Comparison of ENCODE assay signal across 19 cellular contexts in the genomic region with DNA sequence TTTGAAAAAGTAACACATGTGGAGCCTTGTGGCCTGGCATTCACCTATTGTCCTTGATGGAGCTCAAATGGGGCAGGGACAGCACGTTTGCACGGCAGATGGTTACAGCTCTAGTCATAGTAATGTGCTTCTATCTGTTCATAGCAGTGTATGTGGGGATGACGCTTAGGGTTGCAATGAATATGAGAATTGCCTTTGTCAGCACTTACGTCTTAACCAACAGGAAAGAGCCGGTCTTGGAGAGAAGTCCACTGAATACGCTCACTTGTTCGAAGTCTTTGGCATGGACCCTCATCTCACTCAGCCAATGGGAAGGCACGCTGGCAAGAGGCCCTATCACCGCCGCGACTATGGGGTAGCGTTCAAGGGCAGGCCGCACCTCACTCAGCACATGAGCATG. TPM values are rescaled to one million over a fixed set of nuclear protein-coding genes. Genes with fewer than 3 reads are reported as not detected.
DNase-seq lines count a peak whose midpoint lies in the region; ATAC-seq, FAIRE-seq and TF ChIP-seq lines count a peak whose summit lies in the region.
"Had no signal": no experiment of that assay in that cellular context is flagged by ENCODE, and none has a peak within 500 bp of the region (broad histone marks: within the 10 kb centered on the region; RNA-seq: fewer than 3 reads in every experiment).

No MANE protein-coding gene starts in this region.

- intact Hi-C loops in HepG2 (cut with micrococcal nuclease; ENCODE audit: unreplicated experiment) (no loop called here), right lobe of liver (cut with DNase I) (no loop called here)

- WGBS in HepG2 (ENCODE audit: low lambda C conversion rate), result 98% methylated on average over 13 of the region's 13 CpGs
- WGBS in right lobe of liver (ENCODE audit: insufficient coverage, low coverage, low lambda C conversion rate, missing lambda C conversion rate), result 100% methylated on average over 4 of the region's 13 CpGs

- no peak overlapping the region for H3K27ac Mint-ChIP-seq in endothelial cell (ENCODE audit: unreplicated experiment)
- H3K27ac Mint-ChIP-seq in progenitor cell of endocrine pancreas, result peak overlapping the region; percentile 73
- no peak overlapping the region for H3K27ac Mint-ChIP-seq in activated CD8-positive, alpha-beta memory T cell treated with anti-CD3 and anti-CD28 coated beads, Interleukin-2, amount 10 ng/mL, durations not matched to agents 7 days and 5 days
- H3K27ac Mint-ChIP-seq: CD4-positive, alpha-beta memory T cell; GM23338 had no signal

- TF ChIP-seq EP300 in HepG2 (IDR thresholded peaks at IDR 0.05; ENCODE audit: low read depth in 2 of 2, low read length in 2 of 2) (no peak), HepG2 (CRISPR knock-in tag; IDR thresholded peaks at IDR 0.05; ENCODE audit: borderline replicate concordance) (no peak)

- in situ Hi-C loops in HepG2 (cut with HindIII; ENCODE audit: extremely low pct_ligation_motif_present, low pct_unique_long_range_greater_than_20kb), result no loop called here

- peaks cover 9% of the 10 kb centered on the region for H3K4me1 Mint-ChIP-seq in endothelial cell (ENCODE audit: unreplicated experiment)
- no peaks in the 10 kb centered on the region for H3K4me1 Mint-ChIP-seq in progenitor cell of endocrine pancreas (ENCODE audit: low read depth)
- peaks cover 11% of the 10 kb centered on the region for H3K4me1 Mint-ChIP-seq in activated CD8-positive, alpha-beta memory T cell treated with anti-CD3 and anti-CD28 coated beads, Interleukin-2, amount 10 ng/mL, durations not matched to agents 7 days and 5 days
- H3K4me1 Mint-ChIP-seq: GM23338 had no signal

- TF ChIP-seq POLR2A in HepG2 (IDR thresholded peaks at IDR 0.05; ENCODE audit: insufficient read depth in 1 of 2, low read depth in 2 of 2, low read length in 2 of 2), result no peak
- no peak for TF ChIP-seq POLR2A in right lobe of liver (IDR thresholded peaks at IDR 0.05)

- H3K4me1 ChIP-seq in HepG2 (ENCODE audit: insufficient read depth, low read length) (no peaks in the 10 kb centered on the region), right lobe of liver (no peaks in the 10 kb centered on the region)
- H3K4me1 ChIP-seq: BLaER1 had no signal

- peaks cover 57 to 85% of the 10 kb centered on the region in 2 experiments for H3K36me3 ChIP-seq in HepG2 (replicated peaks in 1 of 2; ENCODE audit: control insufficient read depth in 1 of 2, insufficient read depth in 2 of 2, low read length in 2 of 2)
- peaks cover 0 to 79% (median 51%) of the 10 kb centered on the region in 4 donors for H3K36me3 ChIP-seq in right lobe of liver

- H3K27me3 ChIP-seq in HepG2 (ENCODE audit: control insufficient read depth in 1 of 2, insufficient read depth in 2 of 2, low read length in 2 of 2) (no peaks in the 10 kb centered on the region), right lobe of liver (no peaks in the 10 kb centered on the region)
- H3K27me3 ChIP-seq: BLaER1 had no signal

- H3K4me2 ChIP-seq in HepG2 (ENCODE audit: low read depth, low read length), result no peak overlapping the region
- H3K4me2 ChIP-seq: BLaER1, GM23338 had no signal

- H3K27me3 Mint-ChIP-seq in endothelial cell (ENCODE audit: unreplicated experiment) (peaks cover 17% of the 10 kb centered on the region), progenitor cell of endocrine pancreas (no peaks in the 10 kb centered on the region)
- no peaks in the 10 kb centered on the region for H3K27me3 Mint-ChIP-seq in activated CD8-positive, alpha-beta memory T cell treated with anti-CD3 and anti-CD28 coated beads, Interleukin-2, amount 10 ng/mL, durations not matched to agents 7 days and 5 days
- H3K27me3 Mint-ChIP-seq: CD4-positive, alpha-beta memory T cell had no signal

- BruUV-seq in HepG2 (replicated peaks; lab: Mats Ljungman, UMichigan), result no TSS peak

- no peak overlapping the region for H3K9ac ChIP-seq in HepG2 (ENCODE audit: insufficient read depth, low read depth, low read length)
- H3K9ac ChIP-seq: BLaER1 had no signal

- CTCF ChIA-PET in HepG2 (lab: Yijun Ruan, JAX; ENCODE audit: low intra/inter-chr PET ratio, low total read pairs), result no interaction called here
- CTCF ChIA-PET in activated CD8-positive, alpha-beta memory T cell treated with anti-CD3 and anti-CD28 coated beads, Interleukin-2, amount 10 ng/mL, durations not matched to agents 7 days and 5 days (lab: Charles Lee), result no interaction called here

- TF ChIP-seq CTCF in HepG2 (CRISPR knock-in tag; IDR thresholded peaks at IDR 0.05) (no peak), right lobe of liver (IDR thresholded peaks at IDR 0.05) (no peak), endothelial cell (IDR thresholded peaks at IDR 0.05; ENCODE audit: unreplicated experiment) (no peak), progenitor cell of endocrine pancreas (IDR thresholded peaks at IDR 0.05; ENCODE audit: unreplicated experiment) (no peak)

- peaks cover 10% of the 10 kb centered on the region for H3K79me2 ChIP-seq in HepG2 (ENCODE audit: insufficient read depth, low read length)

- H3K4me3 Mint-ChIP-seq in endothelial cell (ENCODE audit: unreplicated experiment), result peak overlapping the region; percentile 88
- no peak overlapping the region for H3K4me3 Mint-ChIP-seq in progenitor cell of endocrine pancreas (ENCODE audit: low read depth)
- no peak overlapping the region for H3K4me3 Mint-ChIP-seq in activated CD8-positive, alpha-beta memory T cell treated with anti-CD3 and anti-CD28 coated beads, Interleukin-2, amount 10 ng/mL, durations not matched to agents 7 days and 5 days
- H3K4me3 Mint-ChIP-seq: CD14-positive monocyte; CD4-positive, alpha-beta memory T cell; GM23338 had no signal

- POLR2A ChIA-PET in HepG2 (lab: Yijun Ruan, JAX), result no interaction called here

- no peak for TF ChIP-seq RAD21 in HepG2 (CRISPR knock-in tag; IDR thresholded peaks at IDR 0.05)

- H3K36me3 Mint-ChIP-seq in endothelial cell (ENCODE audit: low read depth, unreplicated experiment) (peaks cover 98% of the 10 kb centered on the region), progenitor cell of endocrine pancreas (ENCODE audit: insufficient read depth) (peaks cover 92% of the 10 kb centered on the region)
- peaks cover 95% of the 10 kb centered on the region for H3K36me3 Mint-ChIP-seq in activated CD8-positive, alpha-beta memory T cell treated with anti-CD3 and anti-CD28 coated beads, Interleukin-2, amount 10 ng/mL, durations not matched to agents 7 days and 5 days

- H3K4me3 ChIP-seq in HepG2 (replicated peaks in 1 of 3; ENCODE audit: insufficient read depth in 1 of 3, low read depth in 2 of 3, low read length in 3 of 3), result no peak overlapping the region
- H3K4me3 ChIP-seq in right lobe of liver, result no peak overlapping the region
- H3K4me3 ChIP-seq: BLaER1, GM23338 had no signal

- FAIRE-seq in HepG2 (lab: Jason Lieb, UNC), result no peak
- FAIRE-seq: H54 had no signal

- H3K27ac ChIP-seq in HepG2 (ENCODE audit: extremely low read length, insufficient read depth, low read length) (no peak overlapping the region), right lobe of liver (no peak overlapping the region)
- H3K27ac ChIP-seq: 22Rv1, BLaER1 had no signal

- H2AFZ ChIP-seq in HepG2 (ENCODE audit: low read length), result no peak overlapping the region
- H2AFZ ChIP-seq: GM23338 had no signal

- H3K9me3 ChIP-seq in HepG2 (ENCODE audit: low read length) (peaks cover 6% of the 10 kb centered on the region; the same call in 1 of the 2 replicates), right lobe of liver (peaks cover 0 to 8% (median 6%) of the 10 kb centered on the region in 4 donors)

- ATAC-seq in HepG2 (no peak), right lobe of liver (no peak)
- no peak for ATAC-seq in activated CD8-positive, alpha-beta memory T cell treated with anti-CD3 and anti-CD28 coated beads, Interleukin-2, amount 10 ng/mL, durations not matched to agents 7 days and 5 days
- ATAC-seq: GM23338 had no signal

- DNase-seq in HepG2 (ENCODE audit: low spot score) (no peak), right lobe of liver (no peak), endothelial cell (ENCODE audit: low spot score) (no peak), progenitor cell of endocrine pancreas (ENCODE audit: low spot score, unreplicated experiment) (no peak), HK-2 (ENCODE audit: unreplicated experiment) (no peak)
- no peak for DNase-seq in activated CD8-positive, alpha-beta memory T cell treated with anti-CD3 and anti-CD28 coated beads for 24 hours
- DNase-seq in activated CD8-positive, alpha-beta memory T cell treated with anti-CD3 and anti-CD28 coated beads, Interleukin-2, amount 10 ng/mL, durations not matched to agents 7 days and 5 days, result no peak
- DNase-seq: CD4-positive, alpha-beta memory T cell; DMS79 treated with DMSO at 0.1 percent for 48 hours; GF-D8; HCEC 1CT; KBM-7 had no signal

- H3K9me3 Mint-ChIP-seq in endothelial cell (ENCODE audit: unreplicated experiment) (peaks cover 32% of the 10 kb centered on the region), progenitor cell of endocrine pancreas (ENCODE audit: low read depth) (peaks cover 51% of the 10 kb centered on the region)
- peaks cover 25% of the 10 kb centered on the region for H3K9me3 Mint-ChIP-seq in activated CD8-positive, alpha-beta memory T cell treated with anti-CD3 and anti-CD28 coated beads, Interleukin-2, amount 10 ng/mL, durations not matched to agents 7 days and 5 days (ENCODE audit: low read depth)

- peaks cover 4% of the 10 kb centered on the region; the same call in 1 of the 2 replicates for H4K20me1 ChIP-seq in HepG2 (ENCODE audit: insufficient read depth, low read length)

RNA-seq across cellular contexts. Expression of gene OR7D2, which starts 18.9 kb away (rescaled TPM):
- not detected in 2 replicates for total RNA-seq in HepG2 (2016; rRNA removed; fragmentation: Illumina TruSeq; extraction: Trizol)
- total RNA-seq in HepG2 (2016; cell fraction: cytosol; rRNA removed; fragmentation: Illumina TruSeq; extraction: Trizol; ENCODE audit: low read depth), result not detected in 2 replicates
- not detected in 2 replicates for total RNA-seq in HepG2 (2016; cell fraction: insoluble cytoplasmic fraction; rRNA removed; fragmentation: Illumina TruSeq; extraction: Trizol)
- not detected in 2 replicates for total RNA-seq in HepG2 (2016; cell fraction: membrane; rRNA removed; fragmentation: Illumina TruSeq; extraction: Trizol)
- total RNA-seq in HepG2 (2016; cell fraction: nucleus; rRNA removed; fragmentation: Illumina TruSeq; extraction: Trizol), result not detected in 2 replicates
- 0.01 and 0.07 TPM in 2 replicates for polyA plus RNA-seq in HepG2 (2011; rRNA removed)
- polyA plus RNA-seq in HepG2 (2011; cell fraction: cytosol; rRNA removed), result 0.01 and 0.03 TPM in 2 replicates
- 0.05 TPM in 2 replicates for polyA plus RNA-seq in HepG2 (2011; cell fraction: nucleus; rRNA removed)
- polyA plus RNA-seq in HepG2 (2012), result not detected in 2 replicates
- polyA plus RNA-seq in HepG2 (2016; cell fraction: cytosol; fragmentation: Illumina TruSeq; extraction: Trizol; ENCODE audit: low read depth), result not detected in 2 replicates
- polyA plus RNA-seq in HepG2 (2016; cell fraction: insoluble cytoplasmic fraction; fragmentation: Illumina TruSeq; extraction: Trizol; ENCODE audit: low read depth), result not detected in 2 replicates
- polyA plus RNA-seq in HepG2 (2016; cell fraction: membrane; fragmentation: Illumina TruSeq; extraction: Trizol; ENCODE audit: low read depth), result not detected in 2 replicates
- not detected in 2 replicates for polyA plus RNA-seq in HepG2 (2016; cell fraction: nucleus; fragmentation: Illumina TruSeq; extraction: Trizol; ENCODE audit: insufficient read depth, low read depth)
- polyA minus RNA-seq in HepG2 (2011; rRNA and poly(A)+ RNA removed; ENCODE audit: low replicate concordance), result 0.12 and 0.18 TPM in 2 replicates
- polyA minus RNA-seq in HepG2 (2011; cell fraction: cytosol; rRNA and poly(A)+ RNA removed), result not detected in 2 replicates
- not detected in 2 replicates for polyA minus RNA-seq in HepG2 (2011; cell fraction: nucleus; rRNA and poly(A)+ RNA removed)
- under 1 TPM in 1 of 6 experiments, not detected in 5; 0.09 TPM for total RNA-seq in right lobe of liver
- not detected for total RNA-seq in endothelial cell (ENCODE audit: unreplicated experiment)
- total RNA-seq in progenitor cell of endocrine pancreas, result 1.2 and 1.8 TPM in 2 replicates
- total RNA-seq in activated CD8-positive, alpha-beta memory T cell treated with anti-CD3 and anti-CD28 coated beads, Interleukin-2, amount 10 ng/mL, durations not matched to agents 7 days and 5 days, result not detected
- total RNA-seq: A673; CD4-positive, alpha-beta memory T cell; GM23338 had no signal
- polyA plus RNA-seq: AG04450, CD14-positive monocyte, GM23338 had no signal

RNA-seq across cellular contexts. Expression of gene ZNF317, which starts 19.7 kb away (rescaled TPM):
- total RNA-seq in HepG2 (2016; rRNA removed; fragmentation: Illumina TruSeq; extraction: Trizol) (27.9 and 31.0 TPM in 2 replicates), right lobe of liver (10 to 100 TPM in 5 of 6 experiments, 1 to 10 TPM in 1; 7.6 to 17.9 (median 12.1) TPM), endothelial cell (ENCODE audit: unreplicated experiment) (27.1 TPM), progenitor cell of endocrine pancreas (38.6 and 46.8 TPM in 2 replicates)
- total RNA-seq in HepG2 (2016; cell fraction: cytosol; rRNA removed; fragmentation: Illumina TruSeq; extraction: Trizol; ENCODE audit: low read depth), result 8.4 and 9.5 TPM in 2 replicates
- 26.3 and 29.8 TPM in 2 replicates for total RNA-seq in HepG2 (2016; cell fraction: insoluble cytoplasmic fraction; rRNA removed; fragmentation: Illumina TruSeq; extraction: Trizol)
- total RNA-seq in HepG2 (2016; cell fraction: membrane; rRNA removed; fragmentation: Illumina TruSeq; extraction: Trizol), result 18.1 and 18.4 TPM in 2 replicates
- total RNA-seq in HepG2 (2016; cell fraction: nucleus; rRNA removed; fragmentation: Illumina TruSeq; extraction: Trizol), result 21.8 and 34.2 TPM in 2 replicates
- polyA plus RNA-seq in HepG2 (2011; rRNA removed), result 14.0 and 15.2 TPM in 2 replicates
- polyA plus RNA-seq in HepG2 (2011; cell fraction: cytosol; rRNA removed), result 9.8 and 10.3 TPM in 2 replicates
- polyA plus RNA-seq in HepG2 (2011; cell fraction: nucleus; rRNA removed), result 41.2 and 44.1 TPM in 2 replicates
- 16.6 and 18.0 TPM in 2 replicates for polyA plus RNA-seq in HepG2 (2012)
- 5.1 and 5.3 TPM in 2 replicates for polyA plus RNA-seq in HepG2 (2016; cell fraction: cytosol; fragmentation: Illumina TruSeq; extraction: Trizol; ENCODE audit: low read depth)
- 21.1 and 24.9 TPM in 2 replicates for polyA plus RNA-seq in HepG2 (2016; cell fraction: insoluble cytoplasmic fraction; fragmentation: Illumina TruSeq; extraction: Trizol; ENCODE audit: low read depth)
- polyA plus RNA-seq in HepG2 (2016; cell fraction: membrane; fragmentation: Illumina TruSeq; extraction: Trizol; ENCODE audit: low read depth), result 11.4 TPM in 2 replicates
- 48.9 and 50.5 TPM in 2 replicates for polyA plus RNA-seq in HepG2 (2016; cell fraction: nucleus; fragmentation: Illumina TruSeq; extraction: Trizol; ENCODE audit: insufficient read depth, low read depth)
- 11.0 and 14.6 TPM in 2 replicates for polyA minus RNA-seq in HepG2 (2011; rRNA and poly(A)+ RNA removed; ENCODE audit: low replicate concordance)
- 8.3 and 10.8 TPM in 2 replicates for polyA minus RNA-seq in HepG2 (2011; cell fraction: cytosol; rRNA and poly(A)+ RNA removed)
- polyA minus RNA-seq in HepG2 (2011; cell fraction: nucleus; rRNA and poly(A)+ RNA removed), result 24.4 and 27.9 TPM in 2 replicates
- 10 to 100 TPM; 36.8 to 44.5 TPM for total RNA-seq in activated CD8-positive, alpha-beta memory T cell treated with anti-CD3 and anti-CD28 coated beads, Interleukin-2, amount 10 ng/mL, durations not matched to agents 7 days and 5 days

RNA-seq across cellular contexts. Expression of gene OR7G3, which starts 33.1 kb away (rescaled TPM):
- not detected in 2 replicates for total RNA-seq in HepG2 (2016; rRNA removed; fragmentation: Illumina TruSeq; extraction: Trizol)
- total RNA-seq in HepG2 (2016; cell fraction: cytosol; rRNA removed; fragmentation: Illumina TruSeq; extraction: Trizol; ENCODE audit: low read depth), result not detected in 2 replicates
- not detected in 2 replicates for total RNA-seq in HepG2 (2016; cell fraction: insoluble cytoplasmic fraction; rRNA removed; fragmentation: Illumina TruSeq; extraction: Trizol)
- total RNA-seq in HepG2 (2016; cell fraction: membrane; rRNA removed; fragmentation: Illumina TruSeq; extraction: Trizol), result not detected in 2 replicates
- not detected in 2 replicates for total RNA-seq in HepG2 (2016; cell fraction: nucleus; rRNA removed; fragmentation: Illumina TruSeq; extraction: Trizol)
- not detected in 2 replicates for polyA plus RNA-seq in HepG2 (2011; rRNA removed)
- polyA plus RNA-seq in HepG2 (2011; cell fraction: cytosol; rRNA removed), result not detected in 2 replicates
- not detected in 2 replicates for polyA plus RNA-seq in HepG2 (2011; cell fraction: nucleus; rRNA removed)
- not detected in 2 replicates for polyA plus RNA-seq in HepG2 (2012)
- polyA plus RNA-seq in HepG2 (2016; cell fraction: cytosol; fragmentation: Illumina TruSeq; extraction: Trizol; ENCODE audit: low read depth), result not detected in 2 replicates
- polyA plus RNA-seq in HepG2 (2016; cell fraction: insoluble cytoplasmic fraction; fragmentation: Illumina TruSeq; extraction: Trizol; ENCODE audit: low read depth), result not detected in 2 replicates
- polyA plus RNA-seq in HepG2 (2016; cell fraction: membrane; fragmentation: Illumina TruSeq; extraction: Trizol; ENCODE audit: low read depth), result not detected in 2 replicates
- not detected in 2 replicates for polyA plus RNA-seq in HepG2 (2016; cell fraction: nucleus; fragmentation: Illumina TruSeq; extraction: Trizol; ENCODE audit: insufficient read depth, low read depth)
- polyA minus RNA-seq in HepG2 (2011; rRNA and poly(A)+ RNA removed; ENCODE audit: low replicate concordance), result 0.22 TPM in 1 of 2 replicates, not detected in the other
- polyA minus RNA-seq in HepG2 (2011; cell fraction: cytosol; rRNA and poly(A)+ RNA removed), result not detected in 2 replicates
- not detected in 2 replicates for polyA minus RNA-seq in HepG2 (2011; cell fraction: nucleus; rRNA and poly(A)+ RNA removed)
- not detected for total RNA-seq in right lobe of liver
- total RNA-seq in endothelial cell (ENCODE audit: unreplicated experiment), result not detected
- not detected in 2 replicates for total RNA-seq in progenitor cell of endocrine pancreas
- not detected for total RNA-seq in activated CD8-positive, alpha-beta memory T cell treated with anti-CD3 and anti-CD28 coated beads, Interleukin-2, amount 10 ng/mL, durations not matched to agents 7 days and 5 days
- total RNA-seq: A673; CD4-positive, alpha-beta memory T cell; GM23338 had no signal
- polyA plus RNA-seq: AG04450; CD14-positive monocyte; CD4-positive, alpha-beta memory T cell; GM23338 had no signal

RNA-seq across cellular contexts. Expression of gene OR7G1, which starts 44.3 kb away (rescaled TPM):
- total RNA-seq in HepG2 (2016; rRNA removed; fragmentation: Illumina TruSeq; extraction: Trizol) (not detected in 2 replicates), right lobe of liver (not detected), endothelial cell (ENCODE audit: unreplicated experiment) (not detected), progenitor cell of endocrine pancreas (not detected in 2 replicates)
- not detected in 2 replicates for total RNA-seq in HepG2 (2016; cell fraction: cytosol; rRNA removed; fragmentation: Illumina TruSeq; extraction: Trizol; ENCODE audit: low read depth)
- not detected in 2 replicates for total RNA-seq in HepG2 (2016; cell fraction: insoluble cytoplasmic fraction; rRNA removed; fragmentation: Illumina TruSeq; extraction: Trizol)
- not detected in 2 replicates for total RNA-seq in HepG2 (2016; cell fraction: membrane; rRNA removed; fragmentation: Illumina TruSeq; extraction: Trizol)
- not detected in 2 replicates for total RNA-seq in HepG2 (2016; cell fraction: nucleus; rRNA removed; fragmentation: Illumina TruSeq; extraction: Trizol)
- not detected in 2 replicates for polyA plus RNA-seq in HepG2 (2011; rRNA removed)
- polyA plus RNA-seq in HepG2 (2011; cell fraction: cytosol; rRNA removed), result not detected in 2 replicates
- not detected in 2 replicates for polyA plus RNA-seq in HepG2 (2011; cell fraction: nucleus; rRNA removed)
- not detected in 2 replicates for polyA plus RNA-seq in HepG2 (2012)
- polyA plus RNA-seq in HepG2 (2016; cell fraction: cytosol; fragmentation: Illumina TruSeq; extraction: Trizol; ENCODE audit: low read depth), result not detected in 2 replicates
- polyA plus RNA-seq in HepG2 (2016; cell fraction: insoluble cytoplasmic fraction; fragmentation: Illumina TruSeq; extraction: Trizol; ENCODE audit: low read depth), result not detected in 2 replicates
- not detected in 2 replicates for polyA plus RNA-seq in HepG2 (2016; cell fraction: membrane; fragmentation: Illumina TruSeq; extraction: Trizol; ENCODE audit: low read depth)
- not detected in 2 replicates for polyA plus RNA-seq in HepG2 (2016; cell fraction: nucleus; fragmentation: Illumina TruSeq; extraction: Trizol; ENCODE audit: insufficient read depth, low read depth)
- polyA minus RNA-seq in HepG2 (2011; rRNA and poly(A)+ RNA removed; ENCODE audit: low replicate concordance), result not detected in 2 replicates
- polyA minus RNA-seq in HepG2 (2011; cell fraction: cytosol; rRNA and poly(A)+ RNA removed), result not detected in 2 replicates
- not detected in 2 replicates for polyA minus RNA-seq in HepG2 (2011; cell fraction: nucleus; rRNA and poly(A)+ RNA removed)
- not detected for total RNA-seq in activated CD8-positive, alpha-beta memory T cell treated with anti-CD3 and anti-CD28 coated beads, Interleukin-2, amount 10 ng/mL, durations not matched to agents 7 days and 5 days
- total RNA-seq: A673; CD4-positive, alpha-beta memory T cell; GM23338 had no signal
- polyA plus RNA-seq: AG04450; CD14-positive monocyte; CD4-positive, alpha-beta memory T cell; GM23338 had no signal

RNA-seq across cellular contexts. Expression of gene OR7G2, which starts 52.6 kb away (rescaled TPM):
- total RNA-seq in HepG2 (2016; rRNA removed; fragmentation: Illumina TruSeq; extraction: Trizol) (not detected in 2 replicates), right lobe of liver (not detected), endothelial cell (ENCODE audit: unreplicated experiment) (not detected), progenitor cell of endocrine pancreas (not detected in 2 replicates)
- not detected in 2 replicates for total RNA-seq in HepG2 (2016; cell fraction: cytosol; rRNA removed; fragmentation: Illumina TruSeq; extraction: Trizol; ENCODE audit: low read depth)
- not detected in 2 replicates for total RNA-seq in HepG2 (2016; cell fraction: insoluble cytoplasmic fraction; rRNA removed; fragmentation: Illumina TruSeq; extraction: Trizol)
- not detected in 2 replicates for total RNA-seq in HepG2 (2016; cell fraction: membrane; rRNA removed; fragmentation: Illumina TruSeq; extraction: Trizol)
- not detected in 2 replicates for total RNA-seq in HepG2 (2016; cell fraction: nucleus; rRNA removed; fragmentation: Illumina TruSeq; extraction: Trizol)
- polyA plus RNA-seq in HepG2 (2011; rRNA removed), result not detected in 2 replicates
- not detected in 2 replicates for polyA plus RNA-seq in HepG2 (2011; cell fraction: cytosol; rRNA removed)
- not detected in 2 replicates for polyA plus RNA-seq in HepG2 (2011; cell fraction: nucleus; rRNA removed)
- not detected in 2 replicates for polyA plus RNA-seq in HepG2 (2012)
- polyA plus RNA-seq in HepG2 (2016; cell fraction: cytosol; fragmentation: Illumina TruSeq; extraction: Trizol; ENCODE audit: low read depth), result not detected in 2 replicates
- polyA plus RNA-seq in HepG2 (2016; cell fraction: insoluble cytoplasmic fraction; fragmentation: Illumina TruSeq; extraction: Trizol; ENCODE audit: low read depth), result not detected in 2 replicates
- not detected in 2 replicates for polyA plus RNA-seq in HepG2 (2016; cell fraction: membrane; fragmentation: Illumina TruSeq; extraction: Trizol; ENCODE audit: low read depth)
- not detected in 2 replicates for polyA plus RNA-seq in HepG2 (2016; cell fraction: nucleus; fragmentation: Illumina TruSeq; extraction: Trizol; ENCODE audit: insufficient read depth, low read depth)
- polyA minus RNA-seq in HepG2 (2011; rRNA and poly(A)+ RNA removed; ENCODE audit: low replicate concordance), result not detected in 2 replicates
- not detected in 2 replicates for polyA minus RNA-seq in HepG2 (2011; cell fraction: cytosol; rRNA and poly(A)+ RNA removed)
- not detected in 2 replicates for polyA minus RNA-seq in HepG2 (2011; cell fraction: nucleus; rRNA and poly(A)+ RNA removed)
- total RNA-seq in activated CD8-positive, alpha-beta memory T cell treated with anti-CD3 and anti-CD28 coated beads, Interleukin-2, amount 10 ng/mL, durations not matched to agents 7 days and 5 days, result not detected
- total RNA-seq: A673; CD4-positive, alpha-beta memory T cell; GM23338 had no signal
- polyA plus RNA-seq: AG04450; CD14-positive monocyte; CD4-positive, alpha-beta memory T cell; GM23338 had no signal
